8 cellular contexts compared by ENCODE assay signal in genomic region chr19:4567584-4568071, GRCh38. TPM values are rescaled to one million over a fixed set of nuclear protein-coding genes. Genes with fewer than 3 reads are reported as not detected.
DNase-seq lines count a peak whose midpoint lies in the region; ATAC-seq and TF ChIP-seq lines count a peak whose summit lies in the region.

No MANE protein-coding gene starts in this region.

- POLR2A ChIA-PET in WTC11 (lab: Charles Lee): no interaction called here

- H3K9me3 Mint-ChIP-seq in WTC11: no peaks in the 10 kb centered on the region

- no peaks in the 10 kb centered on the region for H3K9me3 ChIP-seq in lower lobe of right lung

- CTCF ChIA-PET in WTC11 (lab: Charles Lee): interaction anchor here (0.6 to 14.6 kb wide), 40 partner anchors 9 to 301 kb away, joined by 3 to 217 read pairs (median 6); partner anchors contain the start of genes PLIN4 and PLIN5

- H3K4me3 Mint-ChIP-seq in WTC11: no peak overlapping the region

- DNase-seq in AG10803 (ENCODE audit: low read depth) (peak; percentile 35), HK-2 (ENCODE audit: unreplicated experiment) (peak; percentile 64), WTC11 (ENCODE audit: low spot score) (peak; percentile 96), lower lobe of right lung (peak; percentile 76)
- DNase-seq in central memory CD4-positive, alpha-beta T cell: peak; percentile 39
- peak; percentile 19 to 29 for DNase-seq in stimulated activated CD8-positive, alpha-beta memory T cell treated with anti-CD3 and anti-CD28 coated beads, Interleukin-4, amount 100 ng/mL, for 1 hour (ENCODE audit: low read depth in 2 of 2, low spot score in 1 of 2)

- no peaks in the 10 kb centered on the region for H3K36me3 Mint-ChIP-seq in WTC11

- no peak overlapping the region for H3K4me3 ChIP-seq in AG10803 (ENCODE audit: low read length)
- H3K4me3 ChIP-seq in lower lobe of right lung: no peak overlapping the region

- H3K36me3 ChIP-seq in lower lobe of right lung: no peaks in the 10 kb centered on the region

- no peak overlapping the region for H3K27ac ChIP-seq in lower lobe of right lung

- H3K27ac Mint-ChIP-seq in WTC11: no peak overlapping the region

- H3K27me3 ChIP-seq in lower lobe of right lung (ENCODE audit: low read depth): no peaks in the 10 kb centered on the region

- TF ChIP-seq CTCF in AG10803 (conservative IDR thresholded peaks at IDR 0.05; ENCODE audit: low read length) (peak; percentile 71), WTC11 (IDR thresholded peaks at IDR 0.05) (peak; percentile 99), lower lobe of right lung (IDR thresholded peaks at IDR 0.05) (peak; percentile 70)

- no peaks in the 10 kb centered on the region for H3K27me3 Mint-ChIP-seq in WTC11 (ENCODE audit: low read depth)

- H3K4me1 Mint-ChIP-seq in WTC11: peaks cover 2% of the 10 kb centered on the region; the same call in 1 of the 2 replicates

- ATAC-seq in WTC11: peak; percentile 94
- ATAC-seq in lower lobe of right lung: peak; percentile 64 to 84
- no peak for ATAC-seq in HG02884 (IDR thresholded peaks at IDR 0.05; ENCODE audit: unreplicated experiment)
- no peak for ATAC-seq in HG02885 (IDR thresholded peaks at IDR 0.05; ENCODE audit: poor library complexity, unreplicated experiment)

- peaks cover 8% of the 10 kb centered on the region for H3K4me1 ChIP-seq in lower lobe of right lung

- intact Hi-C loops in lower lobe of right lung (cut with DNase I): no loop called here

TF ChIP-seq in WTC11, 78 proteins besides CTCF, POLR2A, EP300 and RAD21 (continues in another document):
- TF ChIP-seq ZNF317 (CRISPR knock-in tag; IDR thresholded peaks at IDR 0.05; ENCODE audit: borderline replicate concordance, low read depth): no peak
- peak; percentile 44; the same call in 1 of the 2 replicates for TF ChIP-seq NFATC4 (CRISPR knock-in tag; IDR thresholded peaks at IDR 0.05)
- TF ChIP-seq KAT7 (CRISPR knock-in tag; IDR thresholded peaks at IDR 0.05; ENCODE audit: borderline replicate concordance): no peak
- no peak for TF ChIP-seq ZNF281 (CRISPR knock-in tag; IDR thresholded peaks at IDR 0.05)
- TF ChIP-seq, protein P1, sequence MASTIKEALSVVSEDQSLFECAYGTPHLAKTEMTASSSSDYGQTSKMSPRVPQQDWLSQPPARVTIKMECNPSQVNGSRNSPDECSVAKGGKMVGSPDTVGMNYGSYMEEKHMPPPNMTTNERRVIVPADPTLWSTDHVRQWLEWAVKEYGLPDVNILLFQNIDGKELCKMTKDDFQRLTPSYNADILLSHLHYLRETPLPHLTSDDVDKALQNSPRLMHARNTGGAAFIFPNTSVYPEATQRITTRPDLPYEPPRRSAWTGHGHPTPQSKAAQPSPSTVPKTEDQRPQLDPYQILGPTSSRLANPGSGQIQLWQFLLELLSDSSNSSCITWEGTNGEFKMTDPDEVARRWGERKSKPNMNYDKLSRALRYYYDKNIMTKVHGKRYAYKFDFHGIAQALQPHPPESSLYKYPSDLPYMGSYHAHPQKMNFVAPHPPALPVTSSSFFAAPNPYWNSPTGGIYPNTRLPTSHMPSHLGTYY (CRISPR knock-in tag; IDR thresholded peaks at IDR 0.05): no peak
- TF ChIP-seq ESRRA (CRISPR knock-in tag; IDR thresholded peaks at IDR 0.05; ENCODE audit: borderline replicate concordance): no peak
- 0 out of 2 replicates have a peak, but pooled peaks have one; percentile 27 for TF ChIP-seq USF1 (CRISPR knock-in tag; IDR thresholded peaks at IDR 0.05)
- TF ChIP-seq, protein P2, sequence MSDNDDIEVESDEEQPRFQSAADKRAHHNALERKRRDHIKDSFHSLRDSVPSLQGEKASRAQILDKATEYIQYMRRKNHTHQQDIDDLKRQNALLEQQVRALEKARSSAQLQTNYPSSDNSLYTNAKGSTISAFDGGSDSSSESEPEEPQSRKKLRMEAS (CRISPR knock-in tag; IDR thresholded peaks at IDR 0.05): 0 out of 2 replicates have a peak, but pooled peaks have one; percentile 22
- TF ChIP-seq ZNF416 (CRISPR knock-in tag; IDR thresholded peaks at IDR 0.05): no peak
- TF ChIP-seq ZNF121 (CRISPR knock-in tag; IDR thresholded peaks at IDR 0.05): peak; percentile 90
- TF ChIP-seq, protein P3, sequence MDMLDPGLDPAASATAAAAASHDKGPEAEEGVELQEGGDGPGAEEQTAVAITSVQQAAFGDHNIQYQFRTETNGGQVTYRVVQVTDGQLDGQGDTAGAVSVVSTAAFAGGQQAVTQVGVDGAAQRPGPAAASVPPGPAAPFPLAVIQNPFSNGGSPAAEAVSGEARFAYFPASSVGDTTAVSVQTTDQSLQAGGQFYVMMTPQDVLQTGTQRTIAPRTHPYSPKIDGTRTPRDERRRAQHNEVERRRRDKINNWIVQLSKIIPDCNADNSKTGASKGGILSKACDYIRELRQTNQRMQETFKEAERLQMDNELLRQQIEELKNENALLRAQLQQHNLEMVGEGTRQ (CRISPR knock-in tag; IDR thresholded peaks at IDR 0.05): no peak
- 0 out of 2 replicates have a peak, but pooled peaks have one; percentile 64 for TF ChIP-seq PRRX2 (CRISPR knock-in tag; IDR thresholded peaks at IDR 0.05)
- no peak for TF ChIP-seq AR (CRISPR knock-in tag; IDR thresholded peaks at IDR 0.05)
- TF ChIP-seq, protein P4, sequence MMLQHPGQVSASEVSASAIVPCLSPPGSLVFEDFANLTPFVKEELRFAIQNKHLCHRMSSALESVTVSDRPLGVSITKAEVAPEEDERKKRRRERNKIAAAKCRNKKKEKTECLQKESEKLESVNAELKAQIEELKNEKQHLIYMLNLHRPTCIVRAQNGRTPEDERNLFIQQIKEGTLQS (CRISPR knock-in tag; conservative IDR thresholded peaks at IDR 0.05): no peak
- no peak for TF ChIP-seq NR1H2 (CRISPR knock-in tag; IDR thresholded peaks at IDR 0.05)
- TF ChIP-seq ETV6 (CRISPR knock-in tag; IDR thresholded peaks at IDR 0.05): no peak
- TF ChIP-seq RELA (CRISPR knock-in tag; IDR thresholded peaks at IDR 0.05; ENCODE audit: borderline replicate concordance): no peak
- TF ChIP-seq JUN (CRISPR knock-in tag; IDR thresholded peaks at IDR 0.05): no peak
- peak; percentile 99 for TF ChIP-seq GTF2I (CRISPR knock-in tag; conservative IDR thresholded peaks at IDR 0.05)
- TF ChIP-seq NR3C1 (CRISPR knock-in tag; conservative IDR thresholded peaks at IDR 0.05; ENCODE audit: low read depth): no peak
- TF ChIP-seq FOXK1 (CRISPR knock-in tag; IDR thresholded peaks at IDR 0.05): no peak

RNA-seq across cellular contexts. Expression of gene SEMA6B, which starts 8.1 kb away (rescaled TPM):
- total RNA-seq in WTC11 (2021) (45.1 to 52.1 TPM (median 49.1 TPM) in 3 replicates), lower lobe of right lung (11.3 TPM)

RNA-seq across cellular contexts. Expression of gene LRG1, which starts 27.8 kb away (rescaled TPM):
- total RNA-seq in WTC11 (2021) (0.81 to 1.2 TPM (median 0.87 TPM) in 3 replicates), lower lobe of right lung (14.9 TPM)

RNA-seq across cellular contexts. Expression of gene PLIN5, which starts 32.6 kb away (rescaled TPM):
- total RNA-seq in WTC11 (2021) (3.3 to 4.2 TPM (median 3.9 TPM) in 3 replicates), lower lobe of right lung (19.9 TPM)

RNA-seq across cellular contexts. Expression of gene PLIN4, which starts 49.3 kb away (rescaled TPM):
- total RNA-seq in WTC11 (2021) (0.35 to 0.62 TPM (median 0.57 TPM) in 3 replicates), lower lobe of right lung (4.6 TPM)

Comparison
In these comparisons a context has a peak if more than half of its experiments do, and no peak if none do; other contexts are left out.
1. DNase-seq: peak in every context shown above with its lines; median percentile 96 in WTC11; 76 in lower lobe of right lung; 64 in HK-2; 39 in central memory CD4-positive, alpha-beta T cell; 35 in AG10803; 24 in stimulated activated CD8-positive, alpha-beta memory T cell treated with anti-CD3 and anti-CD28 coated beads, Interleukin-4, amount 100 ng/mL, for 1 hour.
2. ATAC-seq: peak in WTC11 (single experiment) and lower lobe of right lung (2 of 2); none in HG02884 (single experiment) and HG02885 (single experiment).
3. Peak in every context shown above with its lines, with median percentiles within 50 percentile points of each other: CTCF ChIP-seq.